ENCODE assay signal across 17 cellular contexts in genomic region chr2:163563336-163563735, GRCh38.
A peak's percentile ranks its signal among the peaks of the same experiment; 100 is the strongest.
DNase-seq lines count a peak whose midpoint lies in the region; ATAC-seq, FAIRE-seq and TF ChIP-seq lines count a peak whose summit lies in the region.
"Had no signal": no experiment of that assay in that cellular context is flagged by ENCODE, and none has a peak within 500 bp of the region (broad histone marks: within the 10 kb centered on the region; RNA-seq: fewer than 3 reads in every experiment).

No MANE protein-coding gene starts in this region.

- H3K27me3 ChIP-seq in bronchial epithelial cell (ENCODE audit: control insufficient read depth, insufficient read depth, low read length): no peaks in the 10 kb centered on the region
- H3K27me3 ChIP-seq: BLaER1 treated with 17β-estradiol and CSF1 and Interleukin-3, amounts not matched to agents 10 nM and 100 nM had no signal

- H3K36me3 ChIP-seq in bronchial epithelial cell (ENCODE audit: control insufficient read depth, insufficient read depth, low read length): no peaks in the 10 kb centered on the region
- H3K36me3 ChIP-seq: BLaER1 treated with 17β-estradiol and CSF1 and Interleukin-3, amounts not matched to agents 10 nM and 100 nM had no signal

- TF ChIP-seq CTCF in bronchial epithelial cell (IDR thresholded peaks at IDR 0.05; ENCODE audit: insufficient read depth, low read length, severe bottlenecking): no peak

- H3K4me3 ChIP-seq in bronchial epithelial cell (ENCODE audit: low read depth, low read length): no peak overlapping the region
- H3K4me3 ChIP-seq: BLaER1 treated with 17β-estradiol and CSF1 and Interleukin-3, amounts not matched to agents 10 nM and 100 nM; GM12878; GM23248 had no signal

- ATAC-seq in HG02678 (IDR thresholded peaks at IDR 0.05; ENCODE audit: unreplicated experiment) (no peak), HG03025 (IDR thresholded peaks at IDR 0.05; ENCODE audit: low FRiP score, unreplicated experiment) (no peak)
- ATAC-seq: GM12878, HepG2 had no signal

- peak; percentile 32 for DNase-seq in ELR (ENCODE audit: low read depth)
- peak; percentile 18 for DNase-seq in RKO (ENCODE audit: low spot score)
- DNase-seq in bronchial epithelial cell (ENCODE audit: low read depth): peak; percentile 85
- peak; percentile 12 for DNase-seq in renal cortical epithelial cell (ENCODE audit: low read depth)
- DNase-seq in ecto neural progenitor cell (ENCODE audit: low spot score): no peak
- DNase-seq: ACHN; CD4-positive, CD25-positive, alpha-beta regulatory T cell; DMS 273 treated with DMSO at 0.1 percent for 48 hours; GM23248; H7 had no signal

- no peak for FAIRE-seq in bronchial epithelial cell (lab: Jason Lieb, UNC)
- FAIRE-seq: GM12878, GM18507, HepG2, HTR-8/SVneo had no signal
